Comparison of ENCODE assay signal across 1 cellular context in the genomic region with DNA sequence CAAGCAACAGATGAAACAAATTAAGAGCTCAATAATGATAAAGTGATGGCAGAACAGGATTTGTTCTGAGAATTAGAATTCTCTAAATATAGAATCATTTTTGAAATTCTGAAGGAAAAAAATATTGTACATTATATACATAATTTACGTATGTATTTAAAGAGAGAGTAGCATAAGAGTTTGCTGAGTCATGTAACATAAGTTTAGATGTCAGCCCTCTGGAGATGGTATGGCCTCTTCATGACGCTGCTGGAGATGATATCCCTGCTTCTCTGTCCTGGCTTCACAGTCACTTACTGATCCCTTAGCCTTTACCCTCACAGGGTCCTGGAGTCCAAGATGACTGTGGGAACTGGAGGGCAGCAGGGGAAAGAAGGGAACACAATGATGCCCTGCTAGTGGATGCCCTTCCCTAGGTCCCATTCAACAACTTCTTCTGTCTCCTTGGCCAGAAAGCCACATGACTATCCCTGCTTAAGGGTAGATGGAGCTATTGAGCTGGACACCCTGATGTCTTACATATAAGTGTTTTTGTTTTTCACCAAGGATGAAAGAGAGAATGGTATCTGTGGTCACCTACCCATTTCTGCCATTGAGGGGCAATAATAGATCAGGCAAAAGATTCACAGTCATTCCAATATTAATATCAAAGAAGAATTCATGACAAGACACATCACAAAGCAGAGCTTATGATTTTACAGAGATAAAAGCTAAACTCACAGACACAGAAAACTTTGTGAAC.
TF ChIP-seq lines count a peak whose summit lies in the region.

No MANE protein-coding gene starts in this region.

TF ChIP-seq in HCT116, 20 proteins besides CTCF, POLR2A, EP300 and RAD21 (continued from another document):
- TF ChIP-seq, protein P1, sequence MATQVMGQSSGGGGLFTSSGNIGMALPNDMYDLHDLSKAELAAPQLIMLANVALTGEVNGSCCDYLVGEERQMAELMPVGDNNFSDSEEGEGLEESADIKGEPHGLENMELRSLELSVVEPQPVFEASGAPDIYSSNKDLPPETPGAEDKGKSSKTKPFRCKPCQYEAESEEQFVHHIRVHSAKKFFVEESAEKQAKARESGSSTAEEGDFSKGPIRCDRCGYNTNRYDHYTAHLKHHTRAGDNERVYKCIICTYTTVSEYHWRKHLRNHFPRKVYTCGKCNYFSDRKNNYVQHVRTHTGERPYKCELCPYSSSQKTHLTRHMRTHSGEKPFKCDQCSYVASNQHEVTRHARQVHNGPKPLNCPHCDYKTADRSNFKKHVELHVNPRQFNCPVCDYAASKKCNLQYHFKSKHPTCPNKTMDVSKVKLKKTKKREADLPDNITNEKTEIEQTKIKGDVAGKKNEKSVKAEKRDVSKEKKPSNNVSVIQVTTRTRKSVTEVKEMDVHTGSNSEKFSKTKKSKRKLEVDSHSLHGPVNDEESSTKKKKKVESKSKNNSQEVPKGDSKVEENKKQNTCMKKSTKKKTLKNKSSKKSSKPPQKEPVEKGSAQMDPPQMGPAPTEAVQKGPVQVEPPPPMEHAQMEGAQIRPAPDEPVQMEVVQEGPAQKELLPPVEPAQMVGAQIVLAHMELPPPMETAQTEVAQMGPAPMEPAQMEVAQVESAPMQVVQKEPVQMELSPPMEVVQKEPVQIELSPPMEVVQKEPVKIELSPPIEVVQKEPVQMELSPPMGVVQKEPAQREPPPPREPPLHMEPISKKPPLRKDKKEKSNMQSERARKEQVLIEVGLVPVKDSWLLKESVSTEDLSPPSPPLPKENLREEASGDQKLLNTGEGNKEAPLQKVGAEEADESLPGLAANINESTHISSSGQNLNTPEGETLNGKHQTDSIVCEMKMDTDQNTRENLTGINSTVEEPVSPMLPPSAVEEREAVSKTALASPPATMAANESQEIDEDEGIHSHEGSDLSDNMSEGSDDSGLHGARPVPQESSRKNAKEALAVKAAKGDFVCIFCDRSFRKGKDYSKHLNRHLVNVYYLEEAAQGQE (IDR thresholded peaks at IDR 0.05; ENCODE audit: low read depth), result no peak
- TF ChIP-seq POLR2AphosphoS5 (IDR thresholded peaks at IDR 0.05; ENCODE audit: low read depth, low read length), result no peak
- TF ChIP-seq TCF7L2 (IDR thresholded peaks at IDR 0.05; ENCODE audit: borderline replicate concordance, extremely low read depth, insufficient read depth, insufficient read length), result no peak
TF ChIP-seq in HCT116: peak in this region for 0.
